1 cellular context compared by ENCODE assay signal in genomic region chr1:153798468-153798780, GRCh38.
TF ChIP-seq lines count a peak whose summit lies in the region.

No MANE protein-coding gene starts in this region.

TF ChIP-seq in GM23338, 12 proteins besides CTCF, POLR2A, EP300 and RAD21 (continued from another document):
- no peak for TF ChIP-seq REST (IDR thresholded peaks at IDR 0.05; ENCODE audit: unreplicated experiment)
